15 cellular contexts compared by ENCODE assay signal in genomic region chr1:155458111-155458510, GRCh38.
DNase-seq lines count a peak whose midpoint lies in the region; ATAC-seq and TF ChIP-seq lines count a peak whose summit lies in the region.
"Had no signal": no experiment of that assay in that cellular context is flagged by ENCODE, and none has a peak within 500 bp of the region (broad histone marks: within the 10 kb centered on the region; RNA-seq: fewer than 3 reads in every experiment).

No MANE protein-coding gene starts in this region.

- H2BK15ac ChIP-seq in mesendoderm (replicated peaks; ENCODE audit: low read depth): no peak overlapping the region

- H3K27me3 Mint-ChIP-seq in stimulated activated naive CD8-positive, alpha-beta T cell treated with anti-CD3 and anti-CD28 coated beads, Interleukin-15, amount 100 ng/mL, for 72 hours: no peaks in the 10 kb centered on the region
- H3K27me3 Mint-ChIP-seq: CD4-positive, CD25-positive, alpha-beta regulatory T cell had no signal

- no peak overlapping the region for H3K4me3 Mint-ChIP-seq in stimulated activated naive CD8-positive, alpha-beta T cell treated with anti-CD3 and anti-CD28 coated beads, Interleukin-15, amount 100 ng/mL, for 72 hours
- H3K4me3 Mint-ChIP-seq: CD4-positive, CD25-positive, alpha-beta regulatory T cell; GM23338 had no signal

- H3K4me3 ChIP-seq in KMS-11 (IDR thresholded peaks at IDR 0.05; ENCODE audit: insufficient read depth, low read depth, low read length) (peak overlapping the region; percentile 2), mesendoderm (ENCODE audit: low read length) (no peak overlapping the region)
- H3K4me3 ChIP-seq: GM23338 had no signal

- H3K9ac ChIP-seq in KMS-11: no peak overlapping the region
- no peak overlapping the region for H3K9ac ChIP-seq in mesendoderm (ENCODE audit: low read length)

- H2BK120ac ChIP-seq in mesendoderm (ENCODE audit: low read depth, low read length): no peak overlapping the region

- H2BK5ac ChIP-seq in mesendoderm (ENCODE audit: low read length): no peak overlapping the region

- H3K4me1 Mint-ChIP-seq in stimulated activated naive CD8-positive, alpha-beta T cell treated with anti-CD3 and anti-CD28 coated beads, Interleukin-15, amount 100 ng/mL, for 72 hours: peaks cover 17% of the 10 kb centered on the region
- H3K4me1 Mint-ChIP-seq: GM23338 had no signal

- H3K27ac ChIP-seq in KMS-11: no peak overlapping the region
- H3K27ac ChIP-seq in mesendoderm (ENCODE audit: low read depth, low read length): no peak overlapping the region

- H3K79me1 ChIP-seq in mesendoderm (ENCODE audit: low read length): no peaks in the 10 kb centered on the region

- H4K20me1 ChIP-seq in KMS-11 (ENCODE audit: insufficient read depth): no peaks in the 10 kb centered on the region

- H4K5ac ChIP-seq in mesendoderm (ENCODE audit: low read length): no peak overlapping the region

- H3K4me2 ChIP-seq in KMS-11: no peak overlapping the region
- no peak overlapping the region for H3K4me2 ChIP-seq in mesendoderm (ENCODE audit: low read length)
- H3K4me2 ChIP-seq: GM23338 had no signal

- TF ChIP-seq CTCF in KMS-11 (conservative IDR thresholded peaks at IDR 0.05; ENCODE audit: low read depth, low read length): no peak

- H3K56ac ChIP-seq in mesendoderm (ENCODE audit: low read length): no peak overlapping the region

- H3K27ac Mint-ChIP-seq in stimulated activated naive CD8-positive, alpha-beta T cell treated with anti-CD3 and anti-CD28 coated beads, Interleukin-15, amount 100 ng/mL, for 72 hours: peak overlapping the region; percentile 16 to 80
- H3K27ac Mint-ChIP-seq: GM23338 had no signal

- H3K23ac ChIP-seq in mesendoderm (ENCODE audit: low read length): no peak overlapping the region

- no peak for DNase-seq in stimulated activated naive CD8-positive, alpha-beta T cell treated with anti-CD3 and anti-CD28 coated beads, Interleukin-15, amount 100 ng/mL, for 72 hours
- no peak for DNase-seq in stimulated activated naive CD8-positive, alpha-beta T cell treated with anti-CD3 and anti-CD28 coated beads, Interleukin-15, Interleukin-2, amounts not matched to agents 100 U/mL and 50 U/mL, for 24 hours
- DNase-seq in mesendoderm (peak; percentile 17), NCI-H1436 treated with DMSO at 0.1 percent for 48 hours (lab: John Stamatoyannopoulos, UW) (no peak)
- DNase-seq in stimulated activated naive CD4-positive, alpha-beta T cell (lab: John Stamatoyannopoulos, UW): no peak
- DNase-seq: ACHN; BE2C; C1 segment of cervical spinal cord; CD4-positive, CD25-positive, alpha-beta regulatory T cell; DMS79 treated with DMSO at 0.1 percent for 48 hours; GF-D8; HCEC 1CT had no signal

- H3K36me3 ChIP-seq in KMS-11 (ENCODE audit: insufficient read depth) (no peaks in the 10 kb centered on the region; the same call in none of the 2 replicates), mesendoderm (ENCODE audit: control insufficient read depth, insufficient read depth, low read length) (no peaks in the 10 kb centered on the region)

- H3K9me3 Mint-ChIP-seq in stimulated activated naive CD8-positive, alpha-beta T cell treated with anti-CD3 and anti-CD28 coated beads, Interleukin-15, amount 100 ng/mL, for 72 hours: no peaks in the 10 kb centered on the region
- H3K9me3 Mint-ChIP-seq: CD4-positive, CD25-positive, alpha-beta regulatory T cell; GM23338 had no signal

- no peak overlapping the region for H3K18ac ChIP-seq in mesendoderm (ENCODE audit: low read length)

- H3K27me3 ChIP-seq in KMS-11 (ENCODE audit: insufficient read depth, low read depth): no peaks in the 10 kb centered on the region
- no peaks in the 10 kb centered on the region for H3K27me3 ChIP-seq in mesendoderm (ENCODE audit: insufficient read depth, low read length, poor library complexity)
- H3K27me3 ChIP-seq: BE2C had no signal

- no peak overlapping the region for H2AFZ ChIP-seq in KMS-11 (ENCODE audit: low read depth)
- H2AFZ ChIP-seq: GM23338 had no signal

- H4K8ac ChIP-seq in mesendoderm (ENCODE audit: low read depth, low read length): peak overlapping the region; percentile 56

- H3K4ac ChIP-seq in mesendoderm (ENCODE audit: low read depth, low read length): no peak overlapping the region

- H3K79me2 ChIP-seq in KMS-11 (ENCODE audit: insufficient read depth, low read depth): peaks cover 6% of the 10 kb centered on the region; the same call in 1 of the 2 replicates
- H3K79me2 ChIP-seq in mesendoderm (ENCODE audit: control insufficient read depth, insufficient read depth, low read length): no peaks in the 10 kb centered on the region

- no peak for ATAC-seq in stimulated activated naive CD8-positive, alpha-beta T cell treated with anti-CD3 and anti-CD28 coated beads, Interleukin-15, amount 100 ng/mL, for 72 hours
- no peak for ATAC-seq in stimulated activated naive CD8-positive, alpha-beta T cell treated with anti-CD3 and anti-CD28 coated beads, Interleukin-15, Interleukin-2, amounts not matched to agents 100 U/mL and 50 U/mL, for 24 hours
- ATAC-seq in HG02852 (IDR thresholded peaks at IDR 0.05; ENCODE audit: unreplicated experiment): no peak
- ATAC-seq: GM23338 had no signal

- peaks cover 47% of the 10 kb centered on the region for H3K4me1 ChIP-seq in KMS-11 (ENCODE audit: low read depth, poor library complexity, severe bottlenecking)
- no peaks in the 10 kb centered on the region for H3K4me1 ChIP-seq in mesendoderm (ENCODE audit: control insufficient read depth, low read depth, low read length)

- WGBS in mesendoderm (ENCODE audit: extremely low coverage, insufficient coverage, low lambda C conversion rate): no CpG with 5 or more reads among the region's 4 CpGs

- no peak overlapping the region for H2AK5ac ChIP-seq in mesendoderm (ENCODE audit: low read length)
